8 cellular contexts compared by ENCODE assay signal in the genomic region with DNA sequence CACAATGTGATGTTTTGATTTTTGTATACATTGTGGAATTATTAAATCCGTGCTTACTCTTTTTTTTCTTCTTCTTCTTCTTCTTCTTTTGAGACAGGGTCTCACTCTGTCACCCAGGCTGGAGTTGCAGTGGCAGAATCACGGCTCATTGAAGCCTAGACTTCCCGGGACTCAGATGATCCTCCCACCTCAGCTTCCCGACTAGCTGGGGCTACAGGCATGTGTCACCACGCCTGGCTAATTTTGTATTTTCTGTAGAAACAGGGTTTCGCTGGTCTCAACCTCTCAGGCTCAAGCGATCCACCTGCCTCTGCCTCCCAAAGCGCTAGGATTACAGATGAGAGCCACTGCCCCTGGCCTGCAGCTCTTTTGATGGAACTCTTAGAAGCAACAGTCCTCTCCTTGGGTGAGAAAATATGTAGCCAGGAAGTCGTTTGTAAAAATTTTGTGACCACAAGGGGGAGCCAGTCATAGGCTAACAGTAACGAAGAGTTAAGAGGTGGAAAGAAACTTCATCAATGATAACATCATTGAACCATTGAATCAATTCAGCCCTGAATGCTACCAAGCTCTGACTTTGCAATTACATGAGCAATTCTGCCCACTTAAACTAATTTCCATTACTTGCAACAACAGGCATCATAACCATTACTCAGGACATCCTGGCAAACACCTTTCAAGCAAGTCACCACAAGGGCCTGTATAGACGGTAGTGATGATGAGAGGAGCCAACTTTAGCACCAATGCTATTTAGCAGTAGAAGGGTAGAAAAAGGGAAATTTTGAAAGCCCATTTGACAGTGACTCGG. TPM values are rescaled to one million over a fixed set of nuclear protein-coding genes. Genes with fewer than 3 reads are reported as not detected.
DNase-seq lines count a peak whose midpoint lies in the region; ATAC-seq and TF ChIP-seq lines count a peak whose summit lies in the region.

No MANE protein-coding gene starts in this region.

- H3K4me3 ChIP-seq in AG10803 (ENCODE audit: low read length) (no peak overlapping the region), cardiac muscle cell (no peak overlapping the region)

- TF ChIP-seq CTCF in AG10803 (conservative IDR thresholded peaks at IDR 0.05; ENCODE audit: low read length): peak; percentile 81
- peak; percentile 58 for TF ChIP-seq CTCF in cardiac muscle cell (IDR thresholded peaks at IDR 0.05; ENCODE audit: low read depth, low read length)

- no peaks in the 10 kb centered on the region for H3K36me3 ChIP-seq in cardiac muscle cell

- ATAC-seq in GM18517 (IDR thresholded peaks at IDR 0.05; ENCODE audit: unreplicated experiment) (peak; percentile 75), HG03139 (IDR thresholded peaks at IDR 0.05; ENCODE audit: unreplicated experiment) (no peak)

- DNase-seq in AG10803 (ENCODE audit: low read depth): peak; percentile 76
- DNase-seq in HUDEP-2 (lab: John Stamatoyannopoulos, UW; ENCODE audit: unreplicated experiment in 76 of 76): peak in 47 of 76 experiments; percentile 2 to 78 (median 36)
- peak; percentile 76 for DNase-seq in SK-N-DZ (ENCODE audit: low spot score)
- peak; percentile 55 for DNase-seq in activated naive CD4-positive, alpha-beta T cell treated with anti-CD3 and anti-CD28 coated beads, Interleukin-2, amount 50 U/mL, for 16 hours
- peak; percentile 81 to 84 for DNase-seq in cardiac muscle cell (ENCODE audit: low read depth in 1 of 2, low spot score in 1 of 2)
- DNase-seq in retina: peak; percentile 81

- H3K27ac ChIP-seq in cardiac muscle cell: no peak overlapping the region

- H3K4me1 ChIP-seq in cardiac muscle cell (ENCODE audit: low read depth): peaks cover 2% of the 10 kb centered on the region

- no peaks in the 10 kb centered on the region for H3K27me3 ChIP-seq in cardiac muscle cell

- no peaks in the 10 kb centered on the region for H3K9me3 ChIP-seq in cardiac muscle cell (ENCODE audit: low read depth)

RNA-seq across cellular contexts. Expression of gene CMTM7, which starts 16.7 kb away (rescaled TPM):
- polyA plus RNA-seq in SK-N-DZ (2014; cell fraction: cytosol; rRNA removed): 24.8 and 27.4 TPM in 2 replicates
- polyA plus RNA-seq in SK-N-DZ (2014; cell fraction: nucleus; rRNA removed): 18.6 and 22.5 TPM in 2 replicates
- 15.9 and 24.2 TPM in 2 replicates for total RNA-seq in cardiac muscle cell
- polyA plus RNA-seq in cardiac muscle cell: 42.4 and 64.1 TPM in 2 replicates
